In genomic region chr2:143717053-143717452, GRCh38 we compare ENCODE assay signal across 14 cellular contexts.
DNase-seq lines count a peak whose midpoint lies in the region; ATAC-seq and TF ChIP-seq lines count a peak whose summit lies in the region.
"Had no signal": no experiment of that assay in that cellular context is flagged by ENCODE, and none has a peak within 500 bp of the region (broad histone marks: within the 10 kb centered on the region; RNA-seq: fewer than 3 reads in every experiment).

No MANE protein-coding gene starts in this region.

- H3K36me3 Mint-ChIP-seq in progenitor cell of endocrine pancreas (ENCODE audit: insufficient read depth), result no peaks in the 10 kb centered on the region
- peaks cover 33% of the 10 kb centered on the region for H3K36me3 Mint-ChIP-seq in natural killer cell treated with Interleukin-12 subunit alpha and Interleukin-12 subunit beta and Interleukin-15 and Interleukin-18, amount 100 ng/mL, for 72 hours

- H3K27ac Mint-ChIP-seq in progenitor cell of endocrine pancreas, result peak overlapping the region; percentile 55
- peak overlapping the region in 1 of 2 donors; percentile 63 for H3K27ac Mint-ChIP-seq in natural killer cell treated with Interleukin-12 subunit alpha and Interleukin-12 subunit beta and Interleukin-15 and Interleukin-18, amount 100 ng/mL, for 72 hours
- H3K27ac Mint-ChIP-seq: activated T-cell treated with anti-CD3 and anti-CD28 coated beads, Interleukin-2, amount 50 U/mL, for 72 hours; endodermal cell had no signal

- peak overlapping the region in 27 of 59 donors; percentile 1 to 63 (median 37) for H3K27ac ChIP-seq in dorsolateral prefrontal cortex
- H3K27ac ChIP-seq: BLaER1, HL-60 had no signal

- H3K27me3 Mint-ChIP-seq in progenitor cell of endocrine pancreas, result peaks cover 4% of the 10 kb centered on the region
- H3K27me3 Mint-ChIP-seq in natural killer cell treated with Interleukin-12 subunit alpha and Interleukin-12 subunit beta and Interleukin-15 and Interleukin-18, amount 100 ng/mL, for 72 hours, result no peaks in the 10 kb centered on the region

- intact Hi-C loops in dorsolateral prefrontal cortex (cut with DNase I), result no loop called here

- TF ChIP-seq CTCF in dorsolateral prefrontal cortex (IDR thresholded peaks at IDR 0.05 in 54 of 56, conservative IDR thresholded peaks at IDR 0.05 in 2 of 56; ENCODE audit: low read depth in 1 of 56, partially characterized antibody in 56 of 56), result no peak
- TF ChIP-seq CTCF in progenitor cell of endocrine pancreas (IDR thresholded peaks at IDR 0.05; ENCODE audit: unreplicated experiment), result no peak

- DNase-seq in AG08396 (ENCODE audit: low spot score) (peak; percentile 10), NCI-H1694 treated with DMSO at 0.1 percent for 48 hours (lab: John Stamatoyannopoulos, UW) (peak; percentile 48), dorsolateral prefrontal cortex (peak in 2 of 10 donors; percentile 18 to 51), progenitor cell of endocrine pancreas (ENCODE audit: low spot score, unreplicated experiment) (no peak), NCI-H2196 (lab: John Stamatoyannopoulos, UW; ENCODE audit: unreplicated experiment) (no peak)
- DNase-seq in natural killer cell treated with Interleukin-12 subunit alpha and Interleukin-12 subunit beta and Interleukin-15 and Interleukin-18, amount 100 ng/mL, for 72 hours (ENCODE audit: low spot score), result no peak
- DNase-seq: activated CD4-positive, alpha-beta T cell treated with anti-CD3 and anti-CD28 coated beads for 48 hours; activated T-cell treated with anti-CD3 and anti-CD28 coated beads, Interleukin-2, amount 50 U/mL, for 72 hours; endodermal cell; PC-3 had no signal

- ATAC-seq in HG03571 (IDR thresholded peaks at IDR 0.05; ENCODE audit: unreplicated experiment) (no peak), GM21367 (IDR thresholded peaks at IDR 0.05; ENCODE audit: unreplicated experiment) (no peak)
- no peak for ATAC-seq in natural killer cell treated with Interleukin-12 subunit alpha and Interleukin-12 subunit beta and Interleukin-15 and Interleukin-18, amount 100 ng/mL, for 72 hours
- ATAC-seq: activated T-cell treated with anti-CD3 and anti-CD28 coated beads, Interleukin-2, amount 50 U/mL, for 72 hours; PC-3 had no signal

- peaks cover 3% of the 10 kb centered on the region for H3K4me1 Mint-ChIP-seq in progenitor cell of endocrine pancreas (ENCODE audit: low read depth)
- H3K4me1 Mint-ChIP-seq in natural killer cell treated with Interleukin-12 subunit alpha and Interleukin-12 subunit beta and Interleukin-15 and Interleukin-18, amount 100 ng/mL, for 72 hours (ENCODE audit: low read depth in 2 of 2), result peaks cover 38 to 43% of the 10 kb centered on the region in 2 donors
- H3K4me1 Mint-ChIP-seq: endodermal cell had no signal

- peak overlapping the region in 48 of 59 donors; percentile 1 to 59 (median 19) for H3K4me3 ChIP-seq in dorsolateral prefrontal cortex
- H3K4me3 ChIP-seq: BLaER1 had no signal

- H3K27me3 ChIP-seq in dorsolateral prefrontal cortex, result no peaks in the 10 kb centered on the region
- H3K27me3 ChIP-seq: BLaER1 had no signal

- no peak overlapping the region for H3K4me3 Mint-ChIP-seq in progenitor cell of endocrine pancreas (ENCODE audit: low read depth)
- no peak overlapping the region for H3K4me3 Mint-ChIP-seq in natural killer cell treated with Interleukin-12 subunit alpha and Interleukin-12 subunit beta and Interleukin-15 and Interleukin-18, amount 100 ng/mL, for 72 hours
- H3K4me3 Mint-ChIP-seq: activated T-cell treated with anti-CD3 and anti-CD28 coated beads, Interleukin-2, amount 50 U/mL, for 72 hours; endodermal cell had no signal

- peaks cover 10% of the 10 kb centered on the region for H3K9me3 Mint-ChIP-seq in progenitor cell of endocrine pancreas (ENCODE audit: low read depth)
- H3K9me3 Mint-ChIP-seq in natural killer cell treated with Interleukin-12 subunit alpha and Interleukin-12 subunit beta and Interleukin-15 and Interleukin-18, amount 100 ng/mL, for 72 hours, result no peaks in the 10 kb centered on the region

Comparison
In these comparisons a context has a peak if more than half of its experiments do, and no peak if none do; other contexts are left out.
1. DNase-seq: peak in AG08396 (single experiment) and NCI-H1694 treated with DMSO at 0.1 percent for 48 hours (single experiment); none in progenitor cell of endocrine pancreas (single experiment), NCI-H2196 (single experiment) and natural killer cell treated with Interleukin-12 subunit alpha and Interleukin-12 subunit beta and Interleukin-15 and Interleukin-18, amount 100 ng/mL, for 72 hours (single experiment).